12 cellular contexts compared by ENCODE assay signal in genomic region chr16:11791144-11791828, GRCh38. TPM values are rescaled to one million over a fixed set of nuclear protein-coding genes. Genes with fewer than 3 reads are reported as not detected.
DNase-seq lines count a peak whose midpoint lies in the region; ATAC-seq, FAIRE-seq and TF ChIP-seq lines count a peak whose summit lies in the region.
"Had no signal": no experiment of that assay in that cellular context is flagged by ENCODE, and none has a peak within 500 bp of the region (broad histone marks: within the 10 kb centered on the region; RNA-seq: fewer than 3 reads in every experiment).

No MANE protein-coding gene starts in this region.

- peak overlapping the region; percentile 54 for H3K4me2 ChIP-seq in GM12878 (ENCODE audit: control insufficient read depth, insufficient read depth)

- intact Hi-C loops in GM12878 (cut with micrococcal nuclease; ENCODE audit: unreplicated experiment): no loop called here

- peak overlapping the region; percentile 59 for H3K27ac ChIP-seq in HUES48 (ENCODE audit: low read depth, low read length)
- peak overlapping the region; percentile 42; the same call in 1 of the 2 replicates for H3K27ac ChIP-seq in GM12878 (ENCODE audit: control insufficient read depth, insufficient read depth)

- 82% methylated on average over 8 of the region's 8 CpGs for WGBS in GM12878 (ENCODE audit: insufficient coverage, insufficient replicate concordance, low lambda C conversion rate, missing lambda C conversion rate)

- peaks cover 34% of the 10 kb centered on the region for H3K36me3 Mint-ChIP-seq in natural killer cell treated with Interleukin-12 subunit alpha and Interleukin-12 subunit beta and Interleukin-15 and Interleukin-18, amount 100 ng/mL, for 72 hours

- POLR2A ChIA-PET in GM12878 (lab: Charles Lee): interaction anchor here (0.5 to 12.7 kb wide), 8 partner anchors 9 to 209 kb away, joined by 3 to 410 read pairs (median 6); partner anchors contain the start of gene TXNDC11

- no peaks in the 10 kb centered on the region for H3K9me3 Mint-ChIP-seq in natural killer cell treated with Interleukin-12 subunit alpha and Interleukin-12 subunit beta and Interleukin-15 and Interleukin-18, amount 100 ng/mL, for 72 hours

- no peak overlapping the region for H2AFZ ChIP-seq in GM12878 (ENCODE audit: control insufficient read depth, low read depth, low read length)

- H3K27me3 ChIP-seq in HUES48 (ENCODE audit: control insufficient read depth, insufficient read depth, low read length) (no peaks in the 10 kb centered on the region), GM12878 (replicated peaks in 1 of 2; ENCODE audit: control insufficient read depth in 2 of 2, insufficient read depth in 2 of 2, low read length in 1 of 2) (no peaks in the 10 kb centered on the region)
- H3K27me3 ChIP-seq: tibial artery had no signal

- no peaks in the 10 kb centered on the region for H3K9me3 ChIP-seq in HUES48 (ENCODE audit: control insufficient read depth, insufficient read depth, low read length)
- H3K9me3 ChIP-seq in GM12878 (replicated peaks; ENCODE audit: control insufficient read depth, insufficient read depth, low read length): no peaks in the 10 kb centered on the region
- H3K9me3 ChIP-seq: tibial artery had no signal

- H3K4me1 ChIP-seq in HUES48 (ENCODE audit: control insufficient read depth, insufficient read depth, low read length) (no peaks in the 10 kb centered on the region), GM12878 (ENCODE audit: control insufficient read depth, insufficient read depth, low read length) (peaks cover 18% of the 10 kb centered on the region)

- no peaks in the 10 kb centered on the region for H3K27me3 Mint-ChIP-seq in natural killer cell treated with Interleukin-12 subunit alpha and Interleukin-12 subunit beta and Interleukin-15 and Interleukin-18, amount 100 ng/mL, for 72 hours

- TF ChIP-seq CTCF in GM12878 (IDR thresholded peaks at IDR 0.05 in 2 of 3, conservative IDR thresholded peaks at IDR 0.05 in 1 of 3; ENCODE audit: control insufficient read depth in 2 of 3, extremely low read depth in 1 of 3, insufficient read depth in 1 of 3, low read depth in 3 of 3, low read length in 3 of 3): no peak

- in situ Hi-C loops in GM12878 (cut with MboI): no loop called here

- no peak for FAIRE-seq in GM12878 (lab: Jason Lieb, UNC)
- FAIRE-seq: A204.1 had no signal

- DNase-seq in NCI-H1436 (lab: John Stamatoyannopoulos, UW): peak; percentile 29
- no peak for DNase-seq in NCI-H1436 treated with DMSO at 0.1 percent for 48 hours (lab: John Stamatoyannopoulos, UW)
- DNase-seq in GM12878 (ENCODE audit: low read depth, low spot score): no peak
- DNase-seq in natural killer cell treated with Interleukin-12 subunit alpha and Interleukin-12 subunit beta and Interleukin-15 and Interleukin-18, amount 100 ng/mL, for 72 hours (ENCODE audit: low spot score): no peak
- DNase-seq in amygdala (lab: John Stamatoyannopoulos, UW): no peak
- no peak for DNase-seq in AG08395 (ENCODE audit: low spot score)
- DNase-seq: mesendoderm, NCI-H1694 treated with DMSO at 0.1 percent for 48 hours had no signal

- H3K4me3 ChIP-seq in HUES48 (ENCODE audit: low read depth, low read length): no peak overlapping the region
- H3K4me3 ChIP-seq in GM12878: 0 out of 2 replicates have a peak overlapping the region, but pooled peaks have one; percentile 15
- H3K4me3 ChIP-seq: tibial artery had no signal

- SMC1A ChIA-PET in GM12878 (lab: Charles Lee; ENCODE audit: uncharacterized antibody, unreplicated experiment): interaction anchor here (1.2 to 11.9 kb wide), 11 partner anchors 8 to 113 kb away, joined by 3 to 184 read pairs (median 5); partner anchors contain the start of gene TXNDC11

- H4K20me1 ChIP-seq in GM12878 (ENCODE audit: control insufficient read depth, insufficient read depth): peaks cover 4% of the 10 kb centered on the region; the same call in 1 of the 2 replicates

- peak overlapping the region; percentile 83 for H3K4me3 Mint-ChIP-seq in natural killer cell treated with Interleukin-12 subunit alpha and Interleukin-12 subunit beta and Interleukin-15 and Interleukin-18, amount 100 ng/mL, for 72 hours

- peak overlapping the region; percentile 91 to 100 for H3K27ac Mint-ChIP-seq in natural killer cell treated with Interleukin-12 subunit alpha and Interleukin-12 subunit beta and Interleukin-15 and Interleukin-18, amount 100 ng/mL, for 72 hours

- no peak for TF ChIP-seq EP300 in GM12878 (IDR thresholded peaks at IDR 0.05; ENCODE audit: borderline replicate concordance in 1 of 2, control insufficient read depth in 1 of 2, low read depth in 2 of 2, low read length in 2 of 2)

- TF ChIP-seq RAD21 in GM12878 (IDR thresholded peaks at IDR 0.05; ENCODE audit: insufficient read depth, low read depth, low read length): no peak

- peaks cover 97% of the 10 kb centered on the region for H3K79me2 ChIP-seq in GM12878 (ENCODE audit: control insufficient read depth, insufficient read depth, low read length)

- TF ChIP-seq POLR2A in GM12878 (IDR thresholded peaks at IDR 0.05; ENCODE audit: low read depth, low read length): no peak

- peak overlapping the region; percentile 18; the same call in 1 of the 2 replicates for H3K9ac ChIP-seq in HUES48 (ENCODE audit: low read depth, low read length)
- H3K9ac ChIP-seq in GM12878 (ENCODE audit: control insufficient read depth, insufficient read depth, low read length): no peak overlapping the region

- RAD21 ChIA-PET in GM12878 (lab: Charles Lee; ENCODE audit: unreplicated experiment): interaction anchor here (0.7 to 10.7 kb wide), 10 partner anchors 7 to 277 kb away, joined by 3 to 174 read pairs (median 4); partner anchors contain the start of gene TXNDC11

- H3K4me1 Mint-ChIP-seq in natural killer cell treated with Interleukin-12 subunit alpha and Interleukin-12 subunit beta and Interleukin-15 and Interleukin-18, amount 100 ng/mL, for 72 hours (ENCODE audit: low read depth in 2 of 2): peaks cover 68 to 76% of the 10 kb centered on the region in 2 donors

- ATAC-seq in GM12878: peak; percentile 3; the same call in 1 of the 3 replicates
- peak in 1 of 2 donors; percentile 53 for ATAC-seq in natural killer cell treated with Interleukin-12 subunit alpha and Interleukin-12 subunit beta and Interleukin-15 and Interleukin-18, amount 100 ng/mL, for 72 hours
- no peak for ATAC-seq in HG02970 (IDR thresholded peaks at IDR 0.05; ENCODE audit: low FRiP score, unreplicated experiment)

- CTCF ChIA-PET in GM12878 (lab: Yijun Ruan, JAX): interaction anchor here (0.9 to 5.0 kb wide), 8 partner anchors 10 to 76 kb away, joined by 3 to 28 read pairs (median 4); no protein-coding TSS in a partner anchor

- H3K36me3 ChIP-seq in HUES48 (ENCODE audit: control insufficient read depth, insufficient read depth, low read length) (peaks cover 20% of the 10 kb centered on the region), GM12878 (ENCODE audit: control insufficient read depth in 2 of 2, insufficient read depth in 2 of 2, low read length in 1 of 2) (peaks cover 0 to 4% of the 10 kb centered on the region in 2 experiments; a peak in 3 of 4 replicates)
- H3K36me3 ChIP-seq: tibial artery had no signal

- no TSS peak for BruUV-seq in GM12878 (replicated peaks; lab: Mats Ljungman, UMichigan)

TF ChIP-seq in GM12878, 131 proteins besides CTCF, POLR2A, EP300 and RAD21 (continues in another document):
- TF ChIP-seq CHD4 (IDR thresholded peaks at IDR 0.05) (no peak), ZZZ3 (IDR thresholded peaks at IDR 0.05; ENCODE audit: control insufficient read depth, insufficient read length, low read depth) (no peak), TBL1XR1 (IDR thresholded peaks at IDR 0.05; ENCODE audit: low read depth, low read length) (no peak), NFYA (IDR thresholded peaks at IDR 0.05; ENCODE audit: borderline replicate concordance, low read depth, low read length) (no peak), RFX5 (IDR thresholded peaks at IDR 0.05; ENCODE audit: low read depth, low read length) (no peak)

RNA-seq across cellular contexts. Expression of gene ZC3H7A, which starts 5.8 kb away (rescaled TPM):
- 438 and 443 TPM in 2 replicates for total RNA-seq in GM12878 (2013; cell fraction: nucleolus; rRNA removed)
- 53.8 and 61.9 TPM in 2 replicates for total RNA-seq in GM12878 (2014; rRNA removed)
- 63.2 and 68.6 TPM in 2 replicates for total RNA-seq in GM12878 (2014; rRNA removed; fragmentation: Illumina TruSeq; extraction: Trizol)
- 67.0 and 67.9 TPM in 2 replicates for total RNA-seq in GM12878 (2021)
- polyA plus RNA-seq in GM12878 (2011; ENCODE audit: low read depth): 58.3 TPM
- polyA plus RNA-seq in GM12878 (2011; rRNA removed): 188 and 243 TPM in 2 replicates
- polyA plus RNA-seq in GM12878 (2011; cell fraction: cytosol; rRNA removed): 117 and 155 TPM in 2 replicates
- 352 and 369 TPM in 2 replicates for polyA plus RNA-seq in GM12878 (2011; cell fraction: nucleus; rRNA removed)
- polyA plus RNA-seq in GM12878 (2012): 57.6 and 76.8 TPM in 2 replicates
- 94.8 and 123 TPM in 2 replicates for polyA plus RNA-seq in GM12878 (2014; fragmentation: Illumina TruSeq; extraction: Trizol)
- polyA plus RNA-seq in GM12878 (2014; fragmentation: Nextera tagmentation; extraction: Ambion mirVana): 10 to 100 TPM; 46.3 to 77.8 TPM
- polyA plus RNA-seq in GM12878 (2014; rRNA removed): 54.6 and 56.6 TPM in 2 replicates
- polyA plus RNA-seq in GM12878 (2016; fragmentation: Nextera tagmentation; extraction: Ambion mirVana): 10 to 100 TPM; 69.4 to 70.0 TPM
- polyA minus RNA-seq in GM12878 (2011; rRNA and poly(A)+ RNA removed): 106 and 129 TPM in 2 replicates
- polyA minus RNA-seq in GM12878 (2011; cell fraction: cytosol; rRNA and poly(A)+ RNA removed): 34.3 and 36.0 TPM in 2 replicates
- 89.0 and 106 TPM in 2 replicates for polyA minus RNA-seq in GM12878 (2011; cell fraction: nucleus; rRNA and poly(A)+ RNA removed)
- total RNA-seq in natural killer cell treated with Interleukin-12 subunit alpha and Interleukin-12 subunit beta and Interleukin-15 and Interleukin-18, amount 100 ng/mL, for 72 hours: 100 to 1,000 TPM; 114 to 136 TPM

RNA-seq across cellular contexts. Expression of gene TXNDC11, which starts 48.6 kb away (rescaled TPM):
- 97.8 and 99.6 TPM in 2 replicates for total RNA-seq in GM12878 (2013; cell fraction: nucleolus; rRNA removed)
- total RNA-seq in GM12878 (2014; rRNA removed) (54.4 and 59.1 TPM in 2 replicates), GM12878 (2014; rRNA removed; fragmentation: Illumina TruSeq; extraction: Trizol) (33.3 and 43.1 TPM in 2 replicates), GM12878 (2021) (45.8 and 51.8 TPM in 2 replicates)
- 38.0 TPM for polyA plus RNA-seq in GM12878 (2011; ENCODE audit: low read depth)
- polyA plus RNA-seq in GM12878 (2011; rRNA removed) (71.0 and 86.7 TPM in 2 replicates), GM12878 (2014; fragmentation: Illumina TruSeq; extraction: Trizol) (40.7 and 49.9 TPM in 2 replicates), GM12878 (2014; fragmentation: Nextera tagmentation; extraction: Ambion mirVana) (1 to 10 TPM; 1.7 to 7.3 TPM), GM12878 (2014; rRNA removed) (57.0 and 59.9 TPM in 2 replicates), GM12878 (2016; fragmentation: Nextera tagmentation; extraction: Ambion mirVana) (10 to 100 TPM; 69.8 to 70.7 TPM)
- 96.3 and 103 TPM in 2 replicates for polyA plus RNA-seq in GM12878 (2011; cell fraction: cytosol; rRNA removed)
- 86.4 and 91.4 TPM in 2 replicates for polyA plus RNA-seq in GM12878 (2011; cell fraction: nucleus; rRNA removed)
- polyA plus RNA-seq in GM12878 (2012): 48.2 and 55.5 TPM in 2 replicates
- 79.2 and 95.3 TPM in 2 replicates for polyA minus RNA-seq in GM12878 (2011; rRNA and poly(A)+ RNA removed)
- 28.7 and 34.5 TPM in 2 replicates for polyA minus RNA-seq in GM12878 (2011; cell fraction: cytosol; rRNA and poly(A)+ RNA removed)
- polyA minus RNA-seq in GM12878 (2011; cell fraction: nucleus; rRNA and poly(A)+ RNA removed): 27.4 and 50.4 TPM in 2 replicates
- 10 to 100 TPM; 62.4 to 73.2 TPM for total RNA-seq in natural killer cell treated with Interleukin-12 subunit alpha and Interleukin-12 subunit beta and Interleukin-15 and Interleukin-18, amount 100 ng/mL, for 72 hours
